Comparison of ENCODE assay signal across 10 cellular contexts in the genomic region with DNA sequence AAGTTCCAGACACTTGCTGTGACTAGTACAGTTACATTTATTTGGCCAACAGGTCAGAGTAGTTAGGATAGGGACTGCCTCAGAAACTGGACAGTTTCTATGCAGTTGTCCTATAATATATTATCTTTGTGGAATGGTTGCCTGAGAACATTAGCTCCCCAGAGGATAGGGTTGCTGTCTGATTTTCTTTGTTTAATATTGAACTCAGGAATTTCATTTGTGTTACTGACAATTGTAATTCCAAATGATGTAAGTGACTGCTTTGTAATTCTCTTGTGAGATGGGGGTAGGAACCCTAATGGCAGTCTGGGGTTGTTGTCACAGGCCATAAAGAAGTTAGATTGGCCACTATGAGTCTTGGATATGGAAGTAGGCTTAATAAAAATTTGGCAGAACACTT. TPM values are rescaled to one million over a fixed set of nuclear protein-coding genes. Genes with fewer than 3 reads are reported as not detected.
DNase-seq lines count a peak whose midpoint lies in the region; ATAC-seq, FAIRE-seq and TF ChIP-seq lines count a peak whose summit lies in the region.
"Had no signal": no experiment of that assay in that cellular context is flagged by ENCODE, and none has a peak within 500 bp of the region (broad histone marks: within the 10 kb centered on the region; RNA-seq: fewer than 3 reads in every experiment).

No MANE protein-coding gene starts in this region.

- TF ChIP-seq EP300 in gastroesophageal sphincter (IDR thresholded peaks at IDR 0.05) = no peak

- intact Hi-C loops in spleen (cut with DNase I; ENCODE audit: low total_unique reads) = no loop called here

- H3K36me3 ChIP-seq in skeletal muscle tissue (ENCODE audit: control insufficient read depth in 3 of 3, insufficient read depth in 3 of 3, low read length in 3 of 3) (peaks cover 18 to 29% (median 26%) of the 10 kb centered on the region in 3 donors), gastroesophageal sphincter (peaks cover 0 to 40% of the 10 kb centered on the region in 2 donors), spleen (peaks cover 0 to 40% (median 27%) of the 10 kb centered on the region in 6 donors)

- no peak for TF ChIP-seq POLR2A in gastroesophageal sphincter (IDR thresholded peaks at IDR 0.05)
- no peak for TF ChIP-seq POLR2A in spleen (IDR thresholded peaks at IDR 0.05)

- H3K4me1 Mint-ChIP-seq in activated T-cell treated with anti-CD3 and anti-CD28 coated beads, Interleukin-2, amount 50 U/mL, for 24 hours (ENCODE audit: low read depth) = peaks cover 76% of the 10 kb centered on the region

- H3K36me3 Mint-ChIP-seq in activated T-cell treated with anti-CD3 and anti-CD28 coated beads, Interleukin-2, amount 50 U/mL, for 24 hours (ENCODE audit: low read depth) = peaks cover 45% of the 10 kb centered on the region

- H3K4me3 ChIP-seq in fibroblast of mammary gland (ENCODE audit: control insufficient read depth, low read depth, low read length) = peak overlapping the region; percentile 37
- peak overlapping the region; percentile 90 to 92 (median 90) for H3K4me3 ChIP-seq in skeletal muscle tissue (ENCODE audit: low read length in 3 of 3)
- peak overlapping the region in 1 of 2 donors; percentile 83 for H3K4me3 ChIP-seq in gastroesophageal sphincter
- H3K4me3 ChIP-seq in spleen = peak overlapping the region in 2 of 8 donors; percentile 75 to 85

- no peaks in the 10 kb centered on the region for H3K27me3 Mint-ChIP-seq in activated T-cell treated with anti-CD3 and anti-CD28 coated beads, Interleukin-2, amount 50 U/mL, for 24 hours

- H3K27ac ChIP-seq in skeletal muscle tissue (ENCODE audit: low read depth, low read length) (peak overlapping the region; percentile 76), gastroesophageal sphincter (peak overlapping the region in 1 of 4 donors; percentile 91), spleen (peak overlapping the region in 2 of 8 donors; percentile 96)

- no peak for ATAC-seq in gastroesophageal sphincter

- H3K27me3 ChIP-seq in skeletal muscle tissue (ENCODE audit: control insufficient read depth in 3 of 3, insufficient read depth in 3 of 3, low read length in 3 of 3) (no peaks in the 10 kb centered on the region), gastroesophageal sphincter (no peaks in the 10 kb centered on the region), spleen (replicated peaks in 1 of 7) (no peaks in the 10 kb centered on the region)

- H3K4me3 Mint-ChIP-seq in activated T-cell treated with anti-CD3 and anti-CD28 coated beads, Interleukin-2, amount 50 U/mL, for 24 hours = peak overlapping the region; percentile 88
- H3K4me3 Mint-ChIP-seq: CD14-positive monocyte had no signal

- peak overlapping the region in 1 of 3 donors; percentile 17 for H3K9ac ChIP-seq in skeletal muscle tissue (ENCODE audit: low read depth in 1 of 3, low read length in 3 of 3)

- TF ChIP-seq CTCF in fibroblast of mammary gland (conservative IDR thresholded peaks at IDR 0.05; ENCODE audit: control insufficient read depth, insufficient read depth, low read depth, low read length) (no peak), gastroesophageal sphincter (IDR thresholded peaks at IDR 0.05) (no peak), spleen (IDR thresholded peaks at IDR 0.05 in 8 of 11, conservative IDR thresholded peaks at IDR 0.05 in 3 of 11) (no peak)

- no peak for DNase-seq in activated T-cell treated with anti-CD3 and anti-CD28 coated beads, Interleukin-2, amount 50 U/mL, for 24 hours
- no peak for DNase-seq in activated T-cell treated with anti-CD3 and anti-CD28 coated beads, Interleukin-2, amount 50 U/mL, for 1 hour
- DNase-seq in RKO (ENCODE audit: low spot score) (peak; percentile 21), fibroblast of mammary gland (ENCODE audit: low read depth) (peak; percentile 14), spleen (no peak), RCC 7860 (ENCODE audit: low spot score) (no peak)
- DNase-seq: NCI-H146 had no signal

- H3K9me3 Mint-ChIP-seq in activated T-cell treated with anti-CD3 and anti-CD28 coated beads, Interleukin-2, amount 50 U/mL, for 24 hours = no peaks in the 10 kb centered on the region
- H3K9me3 Mint-ChIP-seq: CD14-positive monocyte had no signal

- H3K9me3 ChIP-seq in skeletal muscle tissue (ENCODE audit: control insufficient read depth in 3 of 3, low read length in 3 of 3) (no peaks in the 10 kb centered on the region), gastroesophageal sphincter (no peaks in the 10 kb centered on the region), spleen (no peaks in the 10 kb centered on the region)

- peaks cover 27 to 40% (median 29%) of the 10 kb centered on the region in 3 donors for H3K4me1 ChIP-seq in skeletal muscle tissue (ENCODE audit: control insufficient read depth in 3 of 3, insufficient read depth in 3 of 3, low read length in 3 of 3)
- H3K4me1 ChIP-seq in gastroesophageal sphincter = peaks cover 3 to 53% (median 5%) of the 10 kb centered on the region in 3 donors
- peaks cover 14 to 86% (median 47%) of the 10 kb centered on the region in 6 donors for H3K4me1 ChIP-seq in spleen

- H3K27ac Mint-ChIP-seq in activated T-cell treated with anti-CD3 and anti-CD28 coated beads, Interleukin-2, amount 50 U/mL, for 24 hours = peak overlapping the region; percentile 73
- H3K27ac Mint-ChIP-seq: CD14-positive monocyte had no signal

- FAIRE-seq in RCC 7860 (lab: Jason Lieb, UNC) = no peak

RNA-seq across cellular contexts. Expression of gene NXPE3, which starts 2.2 kb away (rescaled TPM):
- 11.0 TPM for total RNA-seq in skeletal muscle tissue
- 10 to 100 TPM; 12.5 to 32.8 (median 18.9) TPM for total RNA-seq in gastroesophageal sphincter
- 10 to 100 TPM; 21.7 to 39.1 (median 27.1) TPM for total RNA-seq in spleen
- 10 to 100 TPM in 2 of 3 donors, 1 to 10 TPM in 1; 6.9 to 12.0 (median 11.2) TPM for polyA plus RNA-seq in spleen

RNA-seq across cellular contexts. Expression of gene CEP97, which starts 56.8 kb away (rescaled TPM):
- 16.2 TPM for total RNA-seq in skeletal muscle tissue
- 10 to 100 TPM in 1 of 4 donors, 1 to 10 TPM in 3; 7.8 to 11.4 (median 8.8) TPM for total RNA-seq in gastroesophageal sphincter
- 10 to 100 TPM in 3 of 7 donors, 1 to 10 TPM in 4; 8.7 to 18.2 (median 10.0) TPM for total RNA-seq in spleen
- 1 to 10 TPM in 2 of 3 donors, under 1 TPM in 1; 1.00 to 2.2 (median 1.6) TPM for polyA plus RNA-seq in spleen

Comparison
In these comparisons a context has a peak if more than half of its experiments do, and no peak if none do; other contexts are left out.
1. DNase-seq: peak in RKO (single experiment) and fibroblast of mammary gland (single experiment); none in activated T-cell treated with anti-CD3 and anti-CD28 coated beads, Interleukin-2, amount 50 U/mL, for 24 hours (single experiment), activated T-cell treated with anti-CD3 and anti-CD28 coated beads, Interleukin-2, amount 50 U/mL, for 1 hour (single experiment), spleen (single experiment) and RCC 7860 (single experiment).